Comparison of ENCODE assay signal across 7 cellular contexts in genomic region chr16:8843296-8843695, GRCh38. TPM values are rescaled to one million over a fixed set of nuclear protein-coding genes. Genes with fewer than 3 reads are reported as not detected.
"Had no signal": no experiment of that assay in that cellular context is flagged by ENCODE, and none has a peak within 500 bp of the region (broad histone marks: within the 10 kb centered on the region; RNA-seq: fewer than 3 reads in every experiment).

No MANE protein-coding gene starts in this region.

RNA-seq across cellular contexts. Expression of gene LITAFD, which starts 38.9 kb away (rescaled TPM):
- total RNA-seq: K562, M059J, OCI-LY7, PC-3, SK-MEL-5 had no signal
- polyA plus RNA-seq: IgD-negative memory B cell, K562, SK-N-SH had no signal
